In the genomic region with DNA sequence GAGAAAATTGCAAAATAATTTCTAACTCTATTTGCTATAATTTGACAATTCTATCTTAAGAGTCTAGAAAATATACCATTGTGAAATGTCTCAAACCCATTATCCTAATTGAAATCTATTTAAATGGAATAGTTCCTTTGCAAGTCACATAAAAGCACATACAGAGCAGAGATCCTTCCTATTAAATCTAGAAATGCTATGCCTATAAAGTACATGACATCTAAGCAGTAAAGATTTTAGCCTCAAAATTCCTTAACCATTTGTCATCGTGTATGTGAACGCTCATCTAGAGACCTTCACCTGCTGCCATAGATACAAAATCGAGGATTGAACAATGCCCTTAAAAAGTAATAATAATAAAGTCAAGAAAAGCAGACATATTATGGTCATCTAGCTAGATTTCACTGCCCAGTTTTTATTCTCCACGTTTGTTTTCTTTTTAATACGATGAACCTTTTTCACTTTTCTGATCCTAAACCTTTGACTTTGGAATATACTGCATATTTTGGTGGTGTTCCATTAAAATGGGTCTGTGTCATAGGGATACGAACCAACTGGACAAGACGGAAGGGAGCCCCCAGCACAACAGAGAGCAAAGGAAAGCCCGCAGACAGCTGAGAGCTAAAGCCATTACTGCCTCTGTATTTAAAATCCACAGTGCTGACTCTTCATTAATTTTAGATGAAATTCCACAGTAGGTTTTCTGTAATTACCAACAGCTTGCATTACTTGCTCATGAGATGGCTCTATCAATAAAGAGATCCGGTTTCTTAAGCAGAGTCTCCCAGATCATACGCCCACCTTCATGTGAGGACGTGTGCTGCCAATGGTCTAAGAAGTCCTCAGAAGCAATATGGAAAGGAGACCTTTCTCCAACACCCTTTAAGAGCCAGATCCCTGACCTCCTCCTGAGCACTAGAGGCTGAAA, we compare ENCODE assay signal across 24 cellular contexts. TPM values are rescaled to one million over a fixed set of nuclear protein-coding genes. Genes with fewer than 3 reads are reported as not detected.
DNase-seq lines count a peak whose midpoint lies in the region; ATAC-seq and TF ChIP-seq lines count a peak whose summit lies in the region.
"Had no signal": no experiment of that assay in that cellular context is flagged by ENCODE, and none has a peak within 500 bp of the region (broad histone marks: within the 10 kb centered on the region; RNA-seq: fewer than 3 reads in every experiment).

No MANE protein-coding gene starts in this region.

- H3K4me1 ChIP-seq in trophoblast cell (ENCODE audit: control insufficient read depth in 1 of 2, insufficient read depth in 2 of 2, low read length in 2 of 2) = peaks cover 35 to 41% of the 10 kb centered on the region in 2 experiments

- H3K9ac ChIP-seq in trophoblast cell (ENCODE audit: low read length) = no peak overlapping the region

- peaks cover 46% of the 10 kb centered on the region for H3K79me1 ChIP-seq in trophoblast cell (ENCODE audit: low read length)

- H4K12ac ChIP-seq in trophoblast cell (ENCODE audit: low read depth, low read length) = no peak overlapping the region

- H2AK5ac ChIP-seq in trophoblast cell (ENCODE audit: low read length) = no peak overlapping the region

- H4K91ac ChIP-seq in trophoblast cell (ENCODE audit: low read depth, low read length) = peak overlapping the region; percentile 71

- H2BK120ac ChIP-seq in trophoblast cell (ENCODE audit: insufficient read depth, low read length, poor library complexity) = peak overlapping the region; percentile 76

- peak overlapping the region; percentile 53 for H4K8ac ChIP-seq in trophoblast cell (ENCODE audit: low read depth, low read length)

- peak overlapping the region; percentile 63 for H2AFZ ChIP-seq in trophoblast cell (ENCODE audit: insufficient read depth, low read length, poor library complexity)
- H2AFZ ChIP-seq: hepatocyte had no signal

- TF ChIP-seq CTCF in HFF-Myc (IDR thresholded peaks at IDR 0.05; ENCODE audit: low read depth, low read length, missing control alignments) (no peak), coronary artery (IDR thresholded peaks at IDR 0.05) (no peak)

- DNase-seq in HFF-Myc (ENCODE audit: extremely low read depth, low read depth) = peak; percentile 33
- peak; percentile 55 for DNase-seq in RPMI7951 (ENCODE audit: low read depth)
- no peak for DNase-seq in coronary artery (ENCODE audit: low spot score)
- DNase-seq in trophoblast cell = peak in 1 of 2 donors; percentile 70
- DNase-seq in NCI-H2029 (lab: John Stamatoyannopoulos, UW) = no peak
- no peak for DNase-seq in activated effector memory CD4-positive, alpha-beta T cell treated with Interleukin-2 at 50 U/mL for 16 hours
- no peak for DNase-seq in HT-29 (ENCODE audit: low spot score)
- DNase-seq: activated CD8-positive, alpha-beta memory T cell treated with anti-CD3 and anti-CD28 coated beads for 24 hours; activated naive CD4-positive, alpha-beta T cell treated with Interleukin-2 at 50 U/mL for 16 hours; activated T-cell treated with anti-CD3 and anti-CD28 coated beads, Interleukin-2, amount 50 U/mL, for 24 hours; amygdala; CD4-positive, CD25-positive, alpha-beta regulatory T cell; foreskin melanocyte; H9; immature natural killer cell; NCI-H1436 treated with DMSO at 0.1 percent for 48 hours; Right ventricle myocardium superior; small intestine; stimulated activated CD4-positive, alpha-beta T cell treated with anti-CD3 and anti-CD28 coated beads, Interleukin-4, amount 100 ng/mL, for 1 hour; stimulated activated naive CD4-positive, alpha-beta T cell treated with Interleukin-2 at 50 U/mL for 16 hours; T-cell had no signal

- H3K79me2 ChIP-seq in trophoblast cell (ENCODE audit: control insufficient read depth, insufficient read depth, low read length, poor library complexity) = peaks cover 21% of the 10 kb centered on the region

- no peaks in the 10 kb centered on the region for H3K27me3 ChIP-seq in trophoblast cell (ENCODE audit: insufficient read depth, low read length)
- H3K27me3 ChIP-seq: hepatocyte had no signal

- H3K27ac ChIP-seq in coronary artery (peak overlapping the region; percentile 24 to 78), trophoblast cell (ENCODE audit: low read depth, low read length) (peak overlapping the region; percentile 86)
- H3K27ac ChIP-seq: thoracic aorta had no signal

- no CpG with 5 or more reads among the region's 11 CpGs for WGBS in trophoblast cell (ENCODE audit: extremely low coverage, insufficient coverage, insufficient read length)

- peak overlapping the region; percentile 5 for H3K14ac ChIP-seq in trophoblast cell (ENCODE audit: low read length)

- no peak overlapping the region for H3K23ac ChIP-seq in trophoblast cell (ENCODE audit: low read length)

- ATAC-seq in GM21786 (IDR thresholded peaks at IDR 0.05; ENCODE audit: unreplicated experiment) = no peak
- ATAC-seq: T-cell had no signal

- peak overlapping the region; percentile 13 for H3K4ac ChIP-seq in trophoblast cell (ENCODE audit: low read depth, low read length)

- H3K9me3 ChIP-seq in trophoblast cell (ENCODE audit: insufficient read depth, low read depth, low read length) = no peaks in the 10 kb centered on the region
- H3K9me3 ChIP-seq: thoracic aorta had no signal

- no peak overlapping the region for H3K4me2 ChIP-seq in trophoblast cell (ENCODE audit: low read length)

- no peaks in the 10 kb centered on the region for H3K36me3 ChIP-seq in trophoblast cell (ENCODE audit: control insufficient read depth in 1 of 2, insufficient read depth in 2 of 2, low read length in 2 of 2)
- H3K36me3 ChIP-seq: thoracic aorta had no signal

- H3K4me3 ChIP-seq in HFF-Myc (replicated peaks; ENCODE audit: low read depth, low read length) (no peak overlapping the region), coronary artery (no peak overlapping the region), trophoblast cell (ENCODE audit: low read depth, low read length) (no peak overlapping the region)
- H3K4me3 ChIP-seq: hepatocyte, thoracic aorta had no signal

- H3K18ac ChIP-seq in trophoblast cell (ENCODE audit: low read length) = peak overlapping the region; percentile 57

- peak overlapping the region; percentile 59 for H2BK12ac ChIP-seq in trophoblast cell (ENCODE audit: low read length)

- peak overlapping the region; percentile 85 for H2BK5ac ChIP-seq in trophoblast cell (ENCODE audit: low read depth, low read length, poor library complexity)

RNA-seq across cellular contexts. Expression of a gene that starts 17.6 kb away (rescaled TPM):
- total RNA-seq in RPMI7951 (2014; rRNA removed; shearing (Covaris generic)) = 13.4 and 16.7 TPM in 2 replicates
- polyA plus RNA-seq in trophoblast cell (2013) = 46.2 and 46.6 TPM in 2 replicates
- total RNA-seq in HT-29 (2014; rRNA removed; shearing (Covaris generic)) = 9.7 and 9.8 TPM in 2 replicates

Comparison
In these comparisons a context has a peak if more than half of its experiments do, and no peak if none do; other contexts are left out.
1. DNase-seq: peak in HFF-Myc (single experiment) and RPMI7951 (single experiment); none in coronary artery (single experiment), NCI-H2029 (single experiment), activated effector memory CD4-positive, alpha-beta T cell treated with Interleukin-2 at 50 U/mL for 16 hours (single experiment) and HT-29 (single experiment).